ENCODE assay signal across 15 cellular contexts in genomic region chr4:124526321-124526720, GRCh38.
"Had no signal": no experiment of that assay in that cellular context is flagged by ENCODE, and none has a peak within 500 bp of the region (broad histone marks: within the 10 kb centered on the region; RNA-seq: fewer than 3 reads in every experiment).

No MANE protein-coding gene starts in this region.

- ATAC-seq: activated CD4-positive, alpha-beta T cell treated with anti-CD3 and anti-CD28 coated beads for 36 hours; activated CD8-positive, alpha-beta T cell treated with anti-CD3 and anti-CD28 coated beads for 36 hours; left lobe of liver; natural killer cell treated with Interleukin-12 subunit alpha and Interleukin-12 subunit beta and Interleukin-15 and Interleukin-18, amount 100 ng/mL, for 72 hours; upper lobe of right lung had no signal

- H3K36me3 Mint-ChIP-seq: natural killer cell treated with Interleukin-12 subunit alpha and Interleukin-12 subunit beta and Interleukin-15 and Interleukin-18, amount 100 ng/mL, for 72 hours had no signal

- H3K9me3 Mint-ChIP-seq: activated CD8-positive, alpha-beta T cell treated with anti-CD3 and anti-CD28 coated beads for 36 hours had no signal

- H3K4me1 Mint-ChIP-seq: activated CD4-positive, alpha-beta T cell treated with anti-CD3 and anti-CD28 coated beads for 36 hours had no signal

- H3K27me3 Mint-ChIP-seq: activated CD8-positive, alpha-beta T cell treated with anti-CD3 and anti-CD28 coated beads for 36 hours; natural killer cell treated with Interleukin-12 subunit alpha and Interleukin-12 subunit beta and Interleukin-15 and Interleukin-18, amount 100 ng/mL, for 72 hours; stimulated activated naive CD8-positive, alpha-beta T cell treated with anti-CD3 and anti-CD28 coated beads, Interleukin-15, Interleukin-2, amounts not matched to agents 100 ng/mL and 50 ng/mL, for 24 hours had no signal

- H3K4me3 Mint-ChIP-seq: activated CD4-positive, alpha-beta T cell treated with anti-CD3 and anti-CD28 coated beads for 36 hours; activated CD8-positive, alpha-beta T cell treated with anti-CD3 and anti-CD28 coated beads for 36 hours; natural killer cell treated with Interleukin-12 subunit alpha and Interleukin-12 subunit beta and Interleukin-15 and Interleukin-18, amount 100 ng/mL, for 72 hours; stimulated activated naive CD8-positive, alpha-beta T cell treated with anti-CD3 and anti-CD28 coated beads, Interleukin-15, Interleukin-2, amounts not matched to agents 100 ng/mL and 50 ng/mL, for 24 hours had no signal

- H3K27ac Mint-ChIP-seq: activated CD4-positive, alpha-beta T cell treated with anti-CD3 and anti-CD28 coated beads for 36 hours; activated CD8-positive, alpha-beta T cell treated with anti-CD3 and anti-CD28 coated beads for 36 hours; natural killer cell treated with Interleukin-12 subunit alpha and Interleukin-12 subunit beta and Interleukin-15 and Interleukin-18, amount 100 ng/mL, for 72 hours; stimulated activated naive CD8-positive, alpha-beta T cell treated with anti-CD3 and anti-CD28 coated beads, Interleukin-15, Interleukin-2, amounts not matched to agents 100 ng/mL and 50 ng/mL, for 24 hours had no signal

- DNase-seq: activated CD4-positive, alpha-beta T cell treated with anti-CD3 and anti-CD28 coated beads for 36 hours; activated CD8-positive, alpha-beta memory T cell treated with anti-CD3 and anti-CD28 coated beads, Interleukin-2, amount 50 U/mL, for 48 hours; activated CD8-positive, alpha-beta T cell treated with anti-CD3 and anti-CD28 coated beads for 36 hours; colonic mucosa; effector memory CD4-positive, alpha-beta T cell; glutamatergic neuron; retina; stimulated activated CD4-positive, alpha-beta T cell treated with anti-CD3 and anti-CD28 coated beads, Interleukin-15, amount 100 ng/mL, for 24 hours; stimulated activated CD4-positive, alpha-beta T cell treated with anti-CD3 and anti-CD28 coated beads, Interleukin-4, amount 100 ng/mL, for 24 hours; T1000; upper lobe of right lung; WERI-Rb-1 had no signal
